8 cellular contexts compared by ENCODE assay signal in genomic region chr21:33360871-33361602, GRCh38. TPM values are rescaled to one million over a fixed set of nuclear protein-coding genes. Genes with fewer than 3 reads are reported as not detected.
A peak's percentile ranks its signal among the peaks of the same experiment; 100 is the strongest.
DNase-seq lines count a peak whose midpoint lies in the region; ATAC-seq and TF ChIP-seq lines count a peak whose summit lies in the region.

No MANE protein-coding gene starts in this region.

- no peaks in the 10 kb centered on the region for H3K9me3 ChIP-seq in gastrocnemius medialis

- peaks cover 5% of the 10 kb centered on the region for H3K9me3 Mint-ChIP-seq in T-helper 2 cell treated with Interferon-gamma antibody and Interleukin-4, amounts not matched to agents 5 μg/mL and 100 μg/mL, for 36 hours

- peaks cover 17% of the 10 kb centered on the region for H3K4me1 Mint-ChIP-seq in T-helper 2 cell treated with Interferon-gamma antibody and Interleukin-4, amounts not matched to agents 5 μg/mL and 100 μg/mL, for 36 hours (ENCODE audit: low read depth)

- intact Hi-C loops in gastrocnemius medialis (cut with DNase I; ENCODE audit: low total_unique reads), result loop anchor here (1.0 to 2.0 kb wide), 3 partner anchors 14 to 162 kb away; partner anchors contain the start of gene IFNAR1

- DNase-seq in GM12864 (ENCODE audit: low read depth) (peak; percentile 68), NCI-H1694 treated with DMSO at 0.1 percent for 48 hours (lab: John Stamatoyannopoulos, UW) (peak; percentile 78), anterior cingulate cortex (lab: John Stamatoyannopoulos, UW) (peak in 43 of 58 donors; percentile 8 to 72 (median 43)), hepatic stellate cell (ENCODE audit: low spot score) (peak; percentile 69), gastrocnemius medialis (peak; percentile 27 to 66), middle frontal gyrus (ENCODE audit: extremely low spot score, low spot score) (no peak)
- peak; percentile 78 for DNase-seq in T-helper 2 cell treated with Interferon-gamma antibody and Interleukin-4, amounts not matched to agents 5 μg/mL and 100 μg/mL, for 36 hours (ENCODE audit: low spot score)

- peak overlapping the region; percentile 7 to 51 (median 30) for H3K27ac ChIP-seq in gastrocnemius medialis

- peak; percentile 97 for TF ChIP-seq CTCF in GM12864 (IDR thresholded peaks at IDR 0.05; ENCODE audit: low read depth, low read length, missing control alignments)
- TF ChIP-seq CTCF in gastrocnemius medialis (IDR thresholded peaks at IDR 0.05 in 4 of 5, conservative IDR thresholded peaks at IDR 0.05 in 1 of 5), result peak; percentile 75 to 88 (median 84)

- no peaks in the 10 kb centered on the region for H3K27me3 Mint-ChIP-seq in T-helper 2 cell treated with Interferon-gamma antibody and Interleukin-4, amounts not matched to agents 5 μg/mL and 100 μg/mL, for 36 hours (ENCODE audit: low read depth)

- no peak for TF ChIP-seq POLR2A in gastrocnemius medialis (IDR thresholded peaks at IDR 0.05)

- in situ Hi-C loops in gastrocnemius medialis (cut with MboI; ENCODE audit: low sequenced_read_pairs in 4 of 4), result loop anchor here in 3 of 4 donors (10.0 kb wide), 3 partner anchors 84 to 166 kb away; no protein-coding TSS in a partner anchor

- H3K4me3 ChIP-seq in GM12864 (ENCODE audit: low read depth, low read length), result peak overlapping the region; percentile 33; the same call in 1 of the 2 replicates
- peak overlapping the region; percentile 5 to 48 (median 26) for H3K4me3 ChIP-seq in gastrocnemius medialis

- peaks cover 14 to 20% of the 10 kb centered on the region in 2 donors for H3K4me1 ChIP-seq in gastrocnemius medialis

- no peaks in the 10 kb centered on the region for H3K27me3 ChIP-seq in gastrocnemius medialis

- peak overlapping the region; percentile 76 for H3K27ac Mint-ChIP-seq in T-helper 2 cell treated with Interferon-gamma antibody and Interleukin-4, amounts not matched to agents 5 μg/mL and 100 μg/mL, for 36 hours

- peaks cover 0 to 5% of the 10 kb centered on the region in 2 donors for H3K36me3 ChIP-seq in gastrocnemius medialis

- peak; percentile 67 for ATAC-seq in HG02840 (IDR thresholded peaks at IDR 0.05; ENCODE audit: low FRiP score, unreplicated experiment)
- peak; percentile 82 to 95 for ATAC-seq in gastrocnemius medialis

- peak overlapping the region; percentile 78 for H3K4me3 Mint-ChIP-seq in T-helper 2 cell treated with Interferon-gamma antibody and Interleukin-4, amounts not matched to agents 5 μg/mL and 100 μg/mL, for 36 hours

- H3K36me3 Mint-ChIP-seq in T-helper 2 cell treated with Interferon-gamma antibody and Interleukin-4, amounts not matched to agents 5 μg/mL and 100 μg/mL, for 36 hours (ENCODE audit: low read depth), result peaks cover 20% of the 10 kb centered on the region

RNA-seq across cellular contexts. Expression of gene IFNAR1, which starts 36.3 kb away (rescaled TPM):
- total RNA-seq in gastrocnemius medialis, result 10 to 100 TPM in 2 of 4 donors, 1 to 10 TPM in 2; 8.9 to 24.3 (median 9.9) TPM

RNA-seq across cellular contexts. Expression of gene IFNGR2, which starts 42.2 kb away (rescaled TPM):
- total RNA-seq in gastrocnemius medialis, result 10 to 100 TPM; 13.9 to 27.6 (median 24.2) TPM
